ENCODE assay signal across 8 cellular contexts in the genomic region with DNA sequence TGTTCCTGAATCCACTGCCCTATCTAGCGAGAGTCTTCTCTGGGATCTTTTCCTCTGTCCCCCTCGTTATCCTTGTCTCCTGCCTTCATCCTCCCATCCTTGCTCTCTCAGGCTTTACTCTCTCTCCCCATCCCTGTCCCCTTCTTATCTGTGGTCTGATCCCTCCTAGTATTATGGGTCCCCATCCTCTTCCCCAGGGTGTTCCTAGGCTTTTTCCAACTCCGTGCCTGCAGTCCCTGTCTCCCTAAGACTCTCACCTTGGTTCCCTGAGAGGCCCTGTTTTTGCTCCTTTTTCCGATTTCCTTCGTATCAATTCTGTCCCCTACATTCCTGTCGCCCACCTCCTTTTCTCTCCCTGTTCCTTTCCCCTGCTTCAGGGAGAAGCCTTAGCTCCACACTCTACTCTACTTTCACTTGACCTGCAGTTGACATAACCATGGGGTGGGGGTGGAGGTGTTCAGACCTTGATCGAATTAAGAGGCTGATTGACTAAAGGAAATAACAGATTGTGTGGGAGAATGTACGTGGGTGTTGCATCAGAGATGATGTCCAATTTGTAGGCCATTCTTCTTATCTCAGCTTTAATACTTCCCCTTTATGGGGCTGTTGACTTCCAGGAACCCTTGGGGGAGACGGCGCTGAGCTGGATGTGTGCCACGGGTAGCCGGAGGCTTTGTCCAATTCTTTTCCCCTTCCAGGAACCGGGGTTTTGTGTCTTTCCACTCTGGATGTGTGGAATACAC. TPM values are rescaled to one million over a fixed set of nuclear protein-coding genes. Genes with fewer than 3 reads are reported as not detected.
A peak's percentile ranks its signal among the peaks of the same experiment; 100 is the strongest.
DNase-seq lines count a peak whose midpoint lies in the region; ATAC-seq and TF ChIP-seq lines count a peak whose summit lies in the region.

No MANE protein-coding gene starts in this region.

- H3K27ac ChIP-seq in GM23338 (ENCODE audit: low read depth) = no peak overlapping the region
- H3K27ac ChIP-seq in SJCRH30 = peak overlapping the region; percentile 50

- H2AFZ ChIP-seq in GM23338 = peak overlapping the region; percentile 80; the same call in 1 of the 2 replicates

- peak overlapping the region; percentile 88 for H3K4me3 Mint-ChIP-seq in GM23338
- H3K4me3 Mint-ChIP-seq in endothelial cell (ENCODE audit: unreplicated experiment) = peak overlapping the region; percentile 97
- peak overlapping the region; percentile 88 to 97 (median 96) for H3K4me3 Mint-ChIP-seq in naive B cell

- H3K27me3 Mint-ChIP-seq in GM23338 (ENCODE audit: insufficient read depth, low read depth, poor library complexity) = peaks cover 5% of the 10 kb centered on the region
- H3K27me3 Mint-ChIP-seq in endothelial cell (ENCODE audit: unreplicated experiment) = peaks cover 6% of the 10 kb centered on the region
- H3K27me3 Mint-ChIP-seq in naive B cell = no peaks in the 10 kb centered on the region

- H3K36me3 Mint-ChIP-seq in GM23338 (ENCODE audit: low read depth) (peaks cover 3% of the 10 kb centered on the region; the same call in 2 of the 3 replicates), endothelial cell (ENCODE audit: low read depth, unreplicated experiment) (peaks cover 11% of the 10 kb centered on the region), naive B cell (peaks cover 10 to 15% of the 10 kb centered on the region in 2 donors)

- no peaks in the 10 kb centered on the region for H3K36me3 ChIP-seq in GM23338 (ENCODE audit: insufficient read depth)
- H3K36me3 ChIP-seq in SJCRH30 = 0 out of 2 replicates have a peak, but pooled peaks cover 6% of the 10 kb centered on the region

- H3K27ac Mint-ChIP-seq in GM23338 (no peak overlapping the region), endothelial cell (ENCODE audit: unreplicated experiment) (peak overlapping the region; percentile 48), naive B cell (peak overlapping the region; percentile 96 to 99 (median 97))

- H3K4me1 Mint-ChIP-seq in GM23338 (peaks cover 16% of the 10 kb centered on the region), endothelial cell (ENCODE audit: unreplicated experiment) (peaks cover 32% of the 10 kb centered on the region), naive B cell (peaks cover 46 to 60% (median 58%) of the 10 kb centered on the region in 3 donors)

- peaks cover 5% of the 10 kb centered on the region; the same call in 1 of the 2 replicates for H3F3A ChIP-seq in GM23338 (replicated peaks; ENCODE audit: low read depth)

- peaks cover 9% of the 10 kb centered on the region; the same call in 2 of the 3 replicates for H3K9me3 Mint-ChIP-seq in GM23338
- no peaks in the 10 kb centered on the region for H3K9me3 Mint-ChIP-seq in endothelial cell (ENCODE audit: unreplicated experiment)
- no peaks in the 10 kb centered on the region for H3K9me3 Mint-ChIP-seq in naive B cell

- peaks cover 25% of the 10 kb centered on the region for H3K79me2 ChIP-seq in GM23338 (replicated peaks; ENCODE audit: insufficient read depth)

- peaks cover 12% of the 10 kb centered on the region for H3K4me1 ChIP-seq in GM23338 (ENCODE audit: insufficient read depth)
- peaks cover 7% of the 10 kb centered on the region for H3K4me1 ChIP-seq in SJCRH30

- no peaks in the 10 kb centered on the region for H3K9me2 ChIP-seq in GM23338 (ENCODE audit: insufficient read depth)

- peak overlapping the region; percentile 85 for H3K4me2 ChIP-seq in GM23338

- DNase-seq in GM23338 (ENCODE audit: low spot score) = no peak
- peak; percentile 43 to 57 for DNase-seq in SJCRH30
- no peak for DNase-seq in endothelial cell (ENCODE audit: low spot score)
- peak; percentile 68 for DNase-seq in naive B cell
- no peak for DNase-seq in SHP77 (lab: John Stamatoyannopoulos, UW)
- no peak for DNase-seq in mesenteric fat pad (ENCODE audit: low spot score)
- no peak for DNase-seq in ureter (ENCODE audit: low spot score)
- no peak for DNase-seq in OCI-M2 (lab: John Stamatoyannopoulos, UW; ENCODE audit: unreplicated experiment)

- H3K4me3 ChIP-seq in GM23338 = peak overlapping the region; percentile 82
- peak overlapping the region; percentile 81 for H3K4me3 ChIP-seq in SJCRH30

- ATAC-seq in GM23338 = peak; percentile 7; the same call in 2 of the 3 replicates
- ATAC-seq in naive B cell (ENCODE audit: low read depth in 2 of 2) = peak; percentile 50 to 58

- no peak for TF ChIP-seq CTCF in GM23338 (conservative IDR thresholded peaks at IDR 0.05; ENCODE audit: low read depth in 2 of 2)
- no peak for TF ChIP-seq CTCF in endothelial cell (IDR thresholded peaks at IDR 0.05; ENCODE audit: unreplicated experiment)

- H3K27me3 ChIP-seq in GM23338 (ENCODE audit: insufficient read depth) (no peaks in the 10 kb centered on the region), SJCRH30 (no peaks in the 10 kb centered on the region)

- no peaks in the 10 kb centered on the region for H3K9me3 ChIP-seq in SJCRH30 (replicated peaks)

- 0 out of 2 replicates have a peak, but pooled peaks cover 3% of the 10 kb centered on the region for H4K20me1 ChIP-seq in GM23338 (replicated peaks; ENCODE audit: insufficient read depth)

TF ChIP-seq in GM23338, 12 proteins besides CTCF, POLR2A, EP300 and RAD21:
- TF ChIP-seq NANOG (IDR thresholded peaks at IDR 0.05; ENCODE audit: borderline replicate concordance) = no peak
- no peak for TF ChIP-seq ZNF331 (CRISPR knock-in tag; IDR thresholded peaks at IDR 0.05; ENCODE audit: low read depth)
- TF ChIP-seq CREB1 (CRISPR knock-in tag; IDR thresholded peaks at IDR 0.05; ENCODE audit: low read depth) = no peak

RNA-seq across cellular contexts. Expression of a gene that starts 0.9 kb away (rescaled TPM):
- total RNA-seq in GM23338 (2014; rRNA removed; shearing (Covaris generic)) = 8.7 and 9.7 TPM in 2 replicates
- polyA plus RNA-seq in GM23338 (2016; fragmentation: Nextera tagmentation; extraction: Ambion mirVana) (4.8 and 5.1 TPM in 2 replicates), naive B cell (ENCODE audit: low read depth in 6 of 6) (10 to 100 TPM in 1 of 6 donors, 1 to 10 TPM in 4, not detected in 1; 5.6 to 13.9 (median 5.7) TPM)
- total RNA-seq in SJCRH30 (2014; rRNA removed; shearing (Covaris generic)) = 9.5 and 10.6 TPM in 2 replicates
- total RNA-seq in endothelial cell (ENCODE audit: unreplicated experiment) (38.7 TPM), mesenteric fat pad (17.5 TPM), ureter (31.2 TPM)

RNA-seq across cellular contexts. Expression of a gene that starts 45.6 kb away (rescaled TPM):
- total RNA-seq in GM23338 (2014; rRNA removed; shearing (Covaris generic)) = 5.7 and 7.2 TPM in 2 replicates
- 3.2 and 5.1 TPM in 2 replicates for polyA plus RNA-seq in GM23338 (2016; fragmentation: Nextera tagmentation; extraction: Ambion mirVana)
- 0.20 and 1.9 TPM in 2 replicates for total RNA-seq in SJCRH30 (2014; rRNA removed; shearing (Covaris generic))
- total RNA-seq in endothelial cell (ENCODE audit: unreplicated experiment) = 24.0 TPM
- polyA plus RNA-seq in naive B cell (ENCODE audit: low read depth in 6 of 6) = 100 to 1,000 TPM in 1 of 6 donors, 10 to 100 TPM in 5; 25.8 to 104 (median 58.3) TPM
- 7.8 TPM for total RNA-seq in mesenteric fat pad
- total RNA-seq in ureter = 28.0 TPM

Comparison
In these comparisons a context has a peak if more than half of its experiments do, and no peak if none do; other contexts are left out.
1. DNase-seq: peak in SJCRH30 (2 of 2) and naive B cell (single experiment); none in GM23338 (single experiment), endothelial cell (single experiment), SHP77 (0 of 2), mesenteric fat pad (single experiment), ureter (single experiment) and OCI-M2 (single experiment).
2. Peak in every context shown above with its lines, with median percentiles within 50 percentile points of each other: H3K4me3 Mint-ChIP-seq.